13 cellular contexts compared by ENCODE assay signal in genomic region chr16:82138478-82139285, GRCh38. TPM values are rescaled to one million over a fixed set of nuclear protein-coding genes. Genes with fewer than 3 reads are reported as not detected.
DNase-seq lines count a peak whose midpoint lies in the region; ATAC-seq and TF ChIP-seq lines count a peak whose summit lies in the region.
"Had no signal": no experiment of that assay in that cellular context is flagged by ENCODE, and none has a peak within 500 bp of the region (broad histone marks: within the 10 kb centered on the region; RNA-seq: fewer than 3 reads in every experiment).

No MANE protein-coding gene starts in this region.

- no peak overlapping the region for H3K27ac ChIP-seq in trophoblast cell (ENCODE audit: low read depth, low read length)
- H3K27ac ChIP-seq: brain microvascular endothelial cell, left ventricle myocardium inferior, vagina had no signal

- no peak overlapping the region for H2BK5ac ChIP-seq in trophoblast cell (ENCODE audit: low read depth, low read length, poor library complexity)

- intact Hi-C loops in activated CD4-positive, alpha-beta T cell treated with anti-CD3 and anti-CD28 coated beads, Interleukin-2, amount 10 ng/mL, durations not matched to agents 24 days and 14 days (cut with micrococcal nuclease) = no loop called here

- no CpG with 5 or more reads among the region's 15 CpGs for WGBS in trophoblast cell (ENCODE audit: extremely low coverage, insufficient coverage, insufficient read length)

- no peak overlapping the region for H4K12ac ChIP-seq in trophoblast cell (ENCODE audit: low read depth, low read length)

- peaks cover 2% of the 10 kb centered on the region for H3K79me2 ChIP-seq in trophoblast cell (ENCODE audit: control insufficient read depth, insufficient read depth, low read length, poor library complexity)

- H3K36me3 Mint-ChIP-seq in activated CD4-positive, alpha-beta T cell treated with anti-CD3 and anti-CD28 coated beads, Interleukin-2, amount 10 ng/mL, durations not matched to agents 24 days and 14 days (ENCODE audit: low read depth) = peaks cover 22% of the 10 kb centered on the region
- H3K36me3 Mint-ChIP-seq in glutamatergic neuron (ENCODE audit: unreplicated experiment) (peaks cover 7% of the 10 kb centered on the region), chondrocyte (ENCODE audit: low read depth) (no peaks in the 10 kb centered on the region)

- H3K23ac ChIP-seq in trophoblast cell (ENCODE audit: low read length) = no peak overlapping the region

- no peak overlapping the region for H3K27ac Mint-ChIP-seq in activated CD4-positive, alpha-beta T cell treated with anti-CD3 and anti-CD28 coated beads, Interleukin-2, amount 10 ng/mL, durations not matched to agents 24 days and 14 days
- peak overlapping the region; percentile 73 for H3K27ac Mint-ChIP-seq in glutamatergic neuron (ENCODE audit: unreplicated experiment)
- no peak overlapping the region for H3K27ac Mint-ChIP-seq in chondrocyte (ENCODE audit: unreplicated experiment)

- H3K36me3 ChIP-seq in trophoblast cell (ENCODE audit: control insufficient read depth in 1 of 2, insufficient read depth in 2 of 2, low read length in 2 of 2) = no peaks in the 10 kb centered on the region
- H3K36me3 ChIP-seq: brain microvascular endothelial cell, HAP-1, left ventricle myocardium inferior, vagina had no signal

- peaks cover 2% of the 10 kb centered on the region for H3K79me1 ChIP-seq in trophoblast cell (ENCODE audit: low read length)

- H4K91ac ChIP-seq in trophoblast cell (ENCODE audit: low read depth, low read length) = peak overlapping the region; percentile 76

- peak overlapping the region; percentile 66 for H3K14ac ChIP-seq in trophoblast cell (ENCODE audit: low read length)

- peaks cover 4 to 7% of the 10 kb centered on the region in 2 experiments for H3K4me1 ChIP-seq in trophoblast cell (ENCODE audit: control insufficient read depth in 1 of 2, insufficient read depth in 2 of 2, low read length in 2 of 2)
- H3K4me1 ChIP-seq: HAP-1, vagina had no signal

- peak overlapping the region; percentile 27 for H3K4me2 ChIP-seq in trophoblast cell (ENCODE audit: low read length)

- peak overlapping the region; percentile 86 for H3K18ac ChIP-seq in trophoblast cell (ENCODE audit: low read length)

- no peak overlapping the region for H2BK12ac ChIP-seq in trophoblast cell (ENCODE audit: low read length)

- H3K9me3 Mint-ChIP-seq in activated CD4-positive, alpha-beta T cell treated with anti-CD3 and anti-CD28 coated beads, Interleukin-2, amount 10 ng/mL, durations not matched to agents 24 days and 14 days = peaks cover under 1% of the 10 kb centered on the region
- H3K9me3 Mint-ChIP-seq in glutamatergic neuron (ENCODE audit: unreplicated experiment) = no peaks in the 10 kb centered on the region
- H3K9me3 Mint-ChIP-seq in chondrocyte (ENCODE audit: low read depth) = peaks cover 3% of the 10 kb centered on the region

- TF ChIP-seq CTCF in glutamatergic neuron (IDR thresholded peaks at IDR 0.05; ENCODE audit: partially characterized antibody, unreplicated experiment) (no peak), chondrocyte (IDR thresholded peaks at IDR 0.05) (no peak)

- no peak overlapping the region for H3K4me3 ChIP-seq in trophoblast cell (ENCODE audit: low read depth, low read length)
- H3K4me3 ChIP-seq: HAP-1, left ventricle myocardium inferior, vagina had no signal

- no peaks in the 10 kb centered on the region for H3K27me3 Mint-ChIP-seq in activated CD4-positive, alpha-beta T cell treated with anti-CD3 and anti-CD28 coated beads, Interleukin-2, amount 10 ng/mL, durations not matched to agents 24 days and 14 days
- H3K27me3 Mint-ChIP-seq in glutamatergic neuron (ENCODE audit: unreplicated experiment) = peaks cover 2% of the 10 kb centered on the region
- H3K27me3 Mint-ChIP-seq in chondrocyte (ENCODE audit: low read depth) = no peaks in the 10 kb centered on the region

- peak overlapping the region; percentile 78 for H2AFZ ChIP-seq in trophoblast cell (ENCODE audit: insufficient read depth, low read length, poor library complexity)

- no peak overlapping the region for H3K9ac ChIP-seq in trophoblast cell (ENCODE audit: low read length)

- H3K9me3 ChIP-seq in trophoblast cell (ENCODE audit: insufficient read depth, low read depth, low read length) = no peaks in the 10 kb centered on the region
- H3K9me3 ChIP-seq: HAP-1, left ventricle myocardium inferior, vagina had no signal

- H3K4ac ChIP-seq in trophoblast cell (ENCODE audit: low read depth, low read length) = no peak overlapping the region

- H2BK120ac ChIP-seq in trophoblast cell (ENCODE audit: insufficient read depth, low read length, poor library complexity) = peak overlapping the region; percentile 73

- peak; percentile 47 for DNase-seq in activated CD4-positive, alpha-beta T cell treated with anti-CD3 and anti-CD28 coated beads, Interleukin-2, amount 10 ng/mL, durations not matched to agents 24 days and 14 days
- DNase-seq in activated CD4-positive, alpha-beta T cell treated with anti-CD3 and anti-CD28 coated beads, Interleukin-2, amount 50 U/mL, for 48 hours = no peak
- DNase-seq in NCI-H69 (lab: John Stamatoyannopoulos, UW) = peak; percentile 2
- DNase-seq in glutamatergic neuron = no peak
- peak in 1 of 2 donors; percentile 38 for DNase-seq in trophoblast cell
- DNase-seq in chondrocyte (ENCODE audit: low spot score) = no peak
- DNase-seq: brain microvascular endothelial cell, left ventricle myocardium inferior, NCI-H82 had no signal

- H3K27me3 ChIP-seq in trophoblast cell (ENCODE audit: insufficient read depth, low read length) = no peaks in the 10 kb centered on the region
- H3K27me3 ChIP-seq: brain microvascular endothelial cell, vagina had no signal

- H4K8ac ChIP-seq in trophoblast cell (ENCODE audit: low read depth, low read length) = peak overlapping the region; percentile 74

- ATAC-seq in GM18502 (IDR thresholded peaks at IDR 0.05; ENCODE audit: poor library complexity, unreplicated experiment) (no peak), GM19397 (IDR thresholded peaks at IDR 0.05; ENCODE audit: unreplicated experiment) (no peak)

- peaks cover 10% of the 10 kb centered on the region for H3K4me1 Mint-ChIP-seq in activated CD4-positive, alpha-beta T cell treated with anti-CD3 and anti-CD28 coated beads, Interleukin-2, amount 10 ng/mL, durations not matched to agents 24 days and 14 days
- H3K4me1 Mint-ChIP-seq in glutamatergic neuron (ENCODE audit: low read depth, unreplicated experiment) (peaks cover 5% of the 10 kb centered on the region), chondrocyte (ENCODE audit: low read depth) (peaks cover 7% of the 10 kb centered on the region)

- H3K4me3 Mint-ChIP-seq in activated CD4-positive, alpha-beta T cell treated with anti-CD3 and anti-CD28 coated beads, Interleukin-2, amount 10 ng/mL, durations not matched to agents 24 days and 14 days = peak overlapping the region; percentile 37
- H3K4me3 Mint-ChIP-seq in glutamatergic neuron (ENCODE audit: unreplicated experiment) (peak overlapping the region; percentile 77), chondrocyte (ENCODE audit: unreplicated experiment) (no peak overlapping the region)

- no peak overlapping the region for H2AK5ac ChIP-seq in trophoblast cell (ENCODE audit: low read length)

RNA-seq across cellular contexts. Expression of gene MPHOSPH6, which starts 31.3 kb away (rescaled TPM):
- 54.1 and 54.8 TPM in 2 replicates for total RNA-seq in activated CD4-positive, alpha-beta T cell treated with anti-CD3 and anti-CD28 coated beads, Interleukin-2, amount 10 ng/mL, durations not matched to agents 24 days and 14 days
- total RNA-seq in glutamatergic neuron (ENCODE audit: unreplicated experiment) (37.2 TPM), chondrocyte (13.5 to 23.8 TPM (median 14.6 TPM) in 3 replicates)
- 22.0 and 22.5 TPM in 2 replicates for polyA plus RNA-seq in trophoblast cell (2013)

Comparison
In these comparisons a context has a peak if more than half of its experiments do, and no peak if none do; other contexts are left out.
1. DNase-seq: peak in activated CD4-positive, alpha-beta T cell treated with anti-CD3 and anti-CD28 coated beads, Interleukin-2, amount 10 ng/mL, durations not matched to agents 24 days and 14 days (single experiment) and NCI-H69 (single experiment); none in activated CD4-positive, alpha-beta T cell treated with anti-CD3 and anti-CD28 coated beads, Interleukin-2, amount 50 U/mL, for 48 hours (0 of 2), glutamatergic neuron (single experiment) and chondrocyte (single experiment).